ENCODE assay signal across 8 cellular contexts in the genomic region with DNA sequence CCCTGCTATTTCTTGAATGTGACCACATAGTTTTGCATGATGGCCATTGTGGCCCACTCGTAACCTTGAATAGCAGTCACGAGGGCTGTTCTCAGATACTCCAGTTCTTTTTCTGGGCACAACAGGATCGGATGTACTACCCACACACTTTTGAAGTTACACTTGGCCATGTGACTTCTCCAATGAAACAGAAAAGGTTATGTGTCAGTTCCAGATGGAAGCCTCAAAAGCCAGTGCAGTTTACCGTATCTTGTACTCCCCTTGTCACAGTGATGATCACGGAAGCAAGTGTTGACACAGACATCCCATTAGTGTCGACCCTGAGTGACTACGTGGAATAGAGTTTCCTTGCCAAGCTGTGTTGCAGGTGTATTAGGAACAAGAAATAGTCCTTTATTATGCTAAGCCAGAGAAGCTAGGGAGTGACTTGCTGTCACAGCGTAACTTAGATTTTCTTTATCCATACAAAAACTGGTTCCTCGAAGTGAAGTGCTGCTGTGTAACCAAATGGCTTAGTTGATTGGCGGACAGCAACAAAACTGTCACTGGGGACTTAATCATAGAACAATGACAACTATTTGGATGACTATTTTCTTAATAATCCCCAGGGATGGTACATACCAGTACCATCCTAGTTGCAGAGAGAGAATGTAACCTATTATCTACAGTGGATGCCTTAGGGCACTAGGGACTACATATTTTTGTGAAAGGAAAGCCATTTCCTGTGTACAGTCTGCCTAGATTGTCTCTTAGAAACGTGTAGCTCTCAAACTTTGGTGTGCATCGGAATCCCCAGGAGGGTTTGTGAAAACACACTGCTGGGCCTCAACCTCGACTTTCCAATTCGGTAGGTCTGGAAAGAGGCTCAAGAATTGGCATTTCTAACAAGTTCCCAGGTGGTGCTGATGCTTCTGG.
DNase-seq lines count a peak whose midpoint lies in the region; ATAC-seq and TF ChIP-seq lines count a peak whose summit lies in the region.

No MANE protein-coding gene starts in this region.

- intact Hi-C loops in mammary epithelial cell (cut with micrococcal nuclease), result loop anchor here (2.0 to 10.0 kb wide), 6 partner anchors 13 to 247 kb away; a partner anchor contains a TSS

- H3K9me3 ChIP-seq in mammary epithelial cell (replicated peaks; ENCODE audit: insufficient read depth, low read length), result no peaks in the 10 kb centered on the region

- H3K4me1 ChIP-seq in mammary epithelial cell (ENCODE audit: insufficient read depth, low read length) (peaks cover 70% of the 10 kb centered on the region), rectal smooth muscle tissue (ENCODE audit: control insufficient read depth, insufficient read depth, low read length) (no peaks in the 10 kb centered on the region)

- ATAC-seq in GM18505 (IDR thresholded peaks at IDR 0.05; ENCODE audit: unreplicated experiment) (peak; percentile 65), HG03159 (IDR thresholded peaks at IDR 0.05; ENCODE audit: unreplicated experiment) (peak; percentile 85), GM21619 (IDR thresholded peaks at IDR 0.05; ENCODE audit: unreplicated experiment) (no peak), HG03108 (IDR thresholded peaks at IDR 0.05; ENCODE audit: unreplicated experiment) (no peak)

- no peak for TF ChIP-seq POLR2A in GM18505 (IDR thresholded peaks at IDR 0.05; ENCODE audit: borderline replicate concordance, extremely low read depth, insufficient read depth, insufficient read length)

- H4K20me1 ChIP-seq in mammary epithelial cell (ENCODE audit: insufficient read depth, low read length), result no peaks in the 10 kb centered on the region

- 14% methylated on average over 14 of the region's 14 CpGs for WGBS in mammary epithelial cell (ENCODE audit: low coverage, missing lambda C conversion rate)

- peak overlapping the region; percentile 46 for H3K4me2 ChIP-seq in mammary epithelial cell (ENCODE audit: insufficient read depth, low read depth, low read length)

- DNase-seq in mammary epithelial cell (peak; percentile 56), amniotic stem cell (lab: John Stamatoyannopoulos, UW) (no peak), activated gamma-delta T cell treated with Interleukin-2 at 50 U/mL for 16 hours (no peak)

- H3K9ac ChIP-seq in mammary epithelial cell (ENCODE audit: insufficient read depth, low read length), result peak overlapping the region; percentile 63
- H3K9ac ChIP-seq in rectal smooth muscle tissue (ENCODE audit: low read length), result no peak overlapping the region

- H3K36me3 ChIP-seq in mammary epithelial cell (ENCODE audit: insufficient read depth, low read length) (peaks cover 4% of the 10 kb centered on the region), rectal smooth muscle tissue (ENCODE audit: control insufficient read depth, insufficient read depth, low read length) (peaks cover 2% of the 10 kb centered on the region)

- peak overlapping the region; percentile 92 for H3K27ac ChIP-seq in mammary epithelial cell (ENCODE audit: insufficient read depth, low read depth, low read length)
- peak overlapping the region; percentile 35 for H3K27ac ChIP-seq in rectal smooth muscle tissue (ENCODE audit: low read depth, low read length)

- H3K27me3 ChIP-seq in mammary epithelial cell (ENCODE audit: insufficient read depth, low read length), result no peaks in the 10 kb centered on the region
- no peaks in the 10 kb centered on the region for H3K27me3 ChIP-seq in rectal smooth muscle tissue (ENCODE audit: control insufficient read depth, insufficient read depth, low read length)

- BruUV-seq in mammary epithelial cell (replicated peaks; lab: Mats Ljungman, UMichigan), result TSS peak; percentile 67

- no peak for TF ChIP-seq CTCF in mammary epithelial cell (conservative IDR thresholded peaks at IDR 0.05 in 1 of 2, IDR thresholded peaks at IDR 0.05 in 1 of 2; ENCODE audit: extremely low read depth in 1 of 2, insufficient read depth in 1 of 2, low read depth in 1 of 2, low read length in 2 of 2)

- H3K4me3 ChIP-seq in mammary epithelial cell (replicated peaks in 1 of 3; ENCODE audit: insufficient read depth in 1 of 3, low read depth in 2 of 3, low read length in 3 of 3) (no peak overlapping the region), rectal smooth muscle tissue (ENCODE audit: low read length) (no peak overlapping the region)

- in situ Hi-C loops in mammary epithelial cell (cut with MboI; ENCODE audit: low sequenced_read_pairs in 2 of 2), result no loop called here

- H3K79me2 ChIP-seq in mammary epithelial cell (ENCODE audit: insufficient read depth, low read length), result no peaks in the 10 kb centered on the region

- dilution Hi-C loops in mammary epithelial cell (cut with HindIII; ENCODE audit: low sequenced_read_pairs), result no loop called here

- no peak overlapping the region for H2AFZ ChIP-seq in mammary epithelial cell (ENCODE audit: low read depth, low read length)

- CTCF ChIA-PET in mammary epithelial cell (lab: Charles Lee; ENCODE audit: low non-redundant PET), result no interaction called here

Comparison
In these comparisons a context has a peak if more than half of its experiments do, and no peak if none do; other contexts are left out.
1. ATAC-seq: peak in GM18505 (single experiment) and HG03159 (single experiment); none in GM21619 (single experiment) and HG03108 (single experiment).